ENCODE assay signal across 2 cellular contexts in the genomic region with DNA sequence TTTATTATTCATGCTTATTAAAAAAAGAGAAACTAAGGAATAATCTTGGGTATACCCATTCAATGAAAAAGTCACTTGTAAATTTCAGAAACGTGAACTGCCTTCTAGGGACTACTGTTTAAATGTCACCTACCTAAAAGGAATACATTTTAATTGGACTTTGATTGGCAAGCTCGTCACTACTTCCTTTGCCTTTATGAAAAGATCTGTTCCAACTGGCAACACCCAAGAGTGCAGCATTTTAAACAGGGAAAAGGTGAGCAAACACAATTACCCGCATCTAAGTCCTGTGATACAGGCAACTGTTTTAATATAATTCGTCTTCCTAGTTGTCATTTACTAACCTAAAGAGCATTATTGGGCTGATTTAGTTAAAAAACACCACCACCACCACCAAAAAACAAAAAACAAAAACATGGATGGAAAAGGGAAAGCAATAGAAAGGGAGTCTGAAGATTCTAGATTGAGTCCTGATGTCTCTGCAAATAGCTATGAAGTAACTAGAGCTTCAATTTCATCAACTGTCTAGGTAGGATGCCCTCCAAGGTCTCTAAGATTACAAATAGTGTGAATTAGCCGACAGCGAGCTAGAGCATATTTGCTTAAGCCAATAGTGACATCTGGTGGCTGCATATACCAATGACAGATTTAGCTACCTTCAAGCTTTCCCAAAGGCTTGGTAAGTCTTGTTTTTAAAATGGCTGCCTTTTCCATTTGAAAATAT.
A peak's percentile ranks its signal among the peaks of the same experiment; 100 is the strongest.
TF ChIP-seq lines count a peak whose summit lies in the region.

No MANE protein-coding gene starts in this region.

TF ChIP-seq in HEK293, 187 proteins besides CTCF, POLR2A, EP300 and RAD21 (continued from another document):
- TF ChIP-seq ZNF18 (tag by site-specific recombination; IDR thresholded peaks at IDR 0.05) (no peak), ZFP41 (tag by site-specific recombination; IDR thresholded peaks at IDR 0.05; ENCODE audit: borderline replicate concordance) (no peak), ZNF274 (IDR thresholded peaks at IDR 0.05; ENCODE audit: low read length) (no peak), ZNF274 (tag by site-specific recombination; IDR thresholded peaks at IDR 0.05; ENCODE audit: borderline replicate concordance) (no peak), REPIN1 (tag by site-specific recombination; IDR thresholded peaks at IDR 0.05; ENCODE audit: low read depth) (no peak), ZIC2 (tag by site-specific recombination; IDR thresholded peaks at IDR 0.05) (no peak), ZNF747 (tag by site-specific recombination; IDR thresholded peaks at IDR 0.05) (no peak), ZNF202 (tag by site-specific recombination; IDR thresholded peaks at IDR 0.05; ENCODE audit: borderline replicate concordance) (no peak), ZNF211 (tag by site-specific recombination; IDR thresholded peaks at IDR 0.05; ENCODE audit: low read depth) (no peak), ZNF48 (tag by site-specific recombination; IDR thresholded peaks at IDR 0.05) (no peak), KLF8 (tag by site-specific recombination; IDR thresholded peaks at IDR 0.05) (no peak), ZNF266 (tag by site-specific recombination; IDR thresholded peaks at IDR 0.05; ENCODE audit: low read depth) (no peak), ZNF155 (tag by site-specific recombination; IDR thresholded peaks at IDR 0.05) (no peak), ZNF530 (tag by site-specific recombination; IDR thresholded peaks at IDR 0.05; ENCODE audit: low read depth) (no peak), ZFP3 (tag by site-specific recombination; IDR thresholded peaks at IDR 0.05; ENCODE audit: low read depth) (no peak), ZNF654 (tag by site-specific recombination; IDR thresholded peaks at IDR 0.05; ENCODE audit: low read depth) (peak; percentile 90), ZNF433 (tag by site-specific recombination; IDR thresholded peaks at IDR 0.05; ENCODE audit: low read depth) (no peak), ZNF175 (tag by site-specific recombination; IDR thresholded peaks at IDR 0.05) (no peak), ZBTB21 (tag by site-specific recombination; IDR thresholded peaks at IDR 0.05) (no peak)
- TF ChIP-seq, protein P1, sequence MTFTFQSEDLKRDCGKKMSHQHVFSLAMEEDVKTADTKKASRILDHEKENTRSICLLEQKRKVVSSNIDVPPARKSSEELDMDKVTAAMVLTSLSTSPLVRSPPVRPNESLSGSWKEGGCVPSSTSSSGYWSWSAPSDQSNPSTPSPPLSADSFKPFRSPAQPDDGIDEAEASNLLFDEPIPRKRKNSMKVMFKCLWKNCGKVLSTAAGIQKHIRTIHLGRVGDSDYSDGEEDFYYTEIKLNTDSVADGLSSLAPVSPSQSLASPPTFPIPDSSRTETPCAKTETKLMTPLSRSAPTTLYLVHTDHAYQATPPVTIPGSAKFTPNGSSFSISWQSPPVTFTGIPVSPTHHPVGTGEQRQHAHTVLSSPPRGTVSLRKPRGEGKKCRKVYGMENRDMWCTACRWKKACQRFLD (tag by site-specific recombination; IDR thresholded peaks at IDR 0.05) = no peak
- TF ChIP-seq, protein P2, sequence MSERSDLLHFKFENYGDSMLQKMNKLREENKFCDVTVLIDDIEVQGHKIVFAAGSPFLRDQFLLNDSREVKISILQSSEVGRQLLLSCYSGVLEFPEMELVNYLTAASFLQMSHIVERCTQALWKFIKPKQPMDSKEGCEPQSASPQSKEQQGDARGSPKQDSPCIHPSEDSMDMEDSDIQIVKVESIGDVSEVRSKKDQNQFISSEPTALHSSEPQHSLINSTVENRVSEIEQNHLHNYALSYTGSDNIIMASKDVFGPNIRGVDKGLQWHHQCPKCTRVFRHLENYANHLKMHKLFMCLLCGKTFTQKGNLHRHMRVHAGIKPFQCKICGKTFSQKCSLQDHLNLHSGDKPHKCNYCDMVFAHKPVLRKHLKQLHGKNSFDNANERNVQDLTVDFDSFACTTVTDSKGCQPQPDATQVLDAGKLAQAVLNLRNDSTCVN (tag by site-specific recombination; optimal IDR thresholded peaks at IDR 0.05) = no peak
- TF ChIP-seq, protein P3, sequence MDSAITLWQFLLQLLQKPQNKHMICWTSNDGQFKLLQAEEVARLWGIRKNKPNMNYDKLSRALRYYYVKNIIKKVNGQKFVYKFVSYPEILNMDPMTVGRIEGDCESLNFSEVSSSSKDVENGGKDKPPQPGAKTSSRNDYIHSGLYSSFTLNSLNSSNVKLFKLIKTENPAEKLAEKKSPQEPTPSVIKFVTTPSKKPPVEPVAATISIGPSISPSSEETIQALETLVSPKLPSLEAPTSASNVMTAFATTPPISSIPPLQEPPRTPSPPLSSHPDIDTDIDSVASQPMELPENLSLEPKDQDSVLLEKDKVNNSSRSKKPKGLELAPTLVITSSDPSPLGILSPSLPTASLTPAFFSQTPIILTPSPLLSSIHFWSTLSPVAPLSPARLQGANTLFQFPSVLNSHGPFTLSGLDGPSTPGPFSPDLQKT (IDR thresholded peaks at IDR 0.05; ENCODE audit: borderline replicate concordance, low read depth, low read length) = no peak
- TF ChIP-seq, protein P4, sequence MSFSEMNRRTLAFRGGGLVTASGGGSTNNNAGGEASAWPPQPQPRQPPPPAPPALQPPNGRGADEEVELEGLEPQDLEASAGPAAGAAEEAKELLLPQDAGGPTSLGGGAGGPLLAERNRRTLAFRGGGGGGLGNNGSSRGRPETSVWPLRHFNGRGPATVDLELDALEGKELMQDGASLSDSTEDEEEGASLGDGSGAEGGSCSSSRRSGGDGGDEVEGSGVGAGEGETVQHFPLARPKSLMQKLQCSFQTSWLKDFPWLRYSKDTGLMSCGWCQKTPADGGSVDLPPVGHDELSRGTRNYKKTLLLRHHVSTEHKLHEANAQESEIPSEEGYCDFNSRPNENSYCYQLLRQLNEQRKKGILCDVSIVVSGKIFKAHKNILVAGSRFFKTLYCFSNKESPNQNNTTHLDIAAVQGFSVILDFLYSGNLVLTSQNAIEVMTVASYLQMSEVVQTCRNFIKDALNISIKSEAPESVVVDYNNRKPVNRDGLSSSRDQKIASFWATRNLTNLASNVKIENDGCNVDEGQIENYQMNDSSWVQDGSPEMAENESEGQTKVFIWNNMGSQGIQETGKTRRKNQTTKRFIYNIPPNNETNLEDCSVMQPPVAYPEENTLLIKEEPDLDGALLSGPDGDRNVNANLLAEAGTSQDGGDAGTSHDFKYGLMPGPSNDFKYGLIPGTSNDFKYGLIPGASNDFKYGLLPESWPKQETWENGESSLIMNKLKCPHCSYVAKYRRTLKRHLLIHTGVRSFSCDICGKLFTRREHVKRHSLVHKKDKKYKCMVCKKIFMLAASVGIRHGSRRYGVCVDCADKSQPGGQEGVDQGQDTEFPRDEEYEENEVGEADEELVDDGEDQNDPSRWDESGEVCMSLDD (tag by site-specific recombination; IDR thresholded peaks at IDR 0.05) = no peak
TF ChIP-seq in HEK293: peak in this region for 7.

TF ChIP-seq in K562, 482 proteins besides CTCF, POLR2A, EP300 and RAD21 (continued from another document and continues in another):
- TF ChIP-seq, protein P5, sequence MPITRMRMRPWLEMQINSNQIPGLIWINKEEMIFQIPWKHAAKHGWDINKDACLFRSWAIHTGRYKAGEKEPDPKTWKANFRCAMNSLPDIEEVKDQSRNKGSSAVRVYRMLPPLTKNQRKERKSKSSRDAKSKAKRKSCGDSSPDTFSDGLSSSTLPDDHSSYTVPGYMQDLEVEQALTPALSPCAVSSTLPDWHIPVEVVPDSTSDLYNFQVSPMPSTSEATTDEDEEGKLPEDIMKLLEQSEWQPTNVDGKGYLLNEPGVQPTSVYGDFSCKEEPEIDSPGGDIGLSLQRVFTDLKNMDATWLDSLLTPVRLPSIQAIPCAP (CRISPR knock-in tag; IDR thresholded peaks at IDR 0.05; ENCODE audit: borderline replicate concordance) = no peak
- no peak for TF ChIP-seq NONO (IDR thresholded peaks at IDR 0.05; ENCODE audit: low read depth in 2 of 2, low read length in 1 of 2)
- TF ChIP-seq CBX2 (IDR thresholded peaks at IDR 0.05; ENCODE audit: insufficient read depth, low read length, poor library complexity, severe bottlenecking) = no peak
- TF ChIP-seq BRF1 (IDR thresholded peaks at IDR 0.05; ENCODE audit: borderline replicate concordance, extremely low read depth, insufficient read length) = no peak
- no peak for TF ChIP-seq NFE2 (IDR thresholded peaks at IDR 0.05; ENCODE audit: low read depth)
- TF ChIP-seq JUN (IDR thresholded peaks at IDR 0.05; ENCODE audit: borderline replicate concordance, low read depth, low read length) = no peak
- no peak for TF ChIP-seq JUN (CRISPR knock-in tag; IDR thresholded peaks at IDR 0.05; ENCODE audit: borderline replicate concordance)
- peak; percentile 60; the same call in 1 of the 2 replicates for TF ChIP-seq ARID2 (IDR thresholded peaks at IDR 0.05)
- no peak for TF ChIP-seq ZNF668 (CRISPR knock-in tag; IDR thresholded peaks at IDR 0.05)
- TF ChIP-seq CUX1 (CRISPR knock-in tag; IDR thresholded peaks at IDR 0.05) = no peak
- no peak for TF ChIP-seq ZNF217 (CRISPR knock-in tag; IDR thresholded peaks at IDR 0.05)
- peak; percentile 43; the same call in 1 of the 2 replicates for TF ChIP-seq KLF16 (IDR thresholded peaks at IDR 0.05)
- no peak for TF ChIP-seq RBM15 (IDR thresholded peaks at IDR 0.05; ENCODE audit: insufficient read depth, low read length)
- no peak for TF ChIP-seq PPARD (CRISPR knock-in tag; IDR thresholded peaks at IDR 0.05)
- TF ChIP-seq MTA2 (IDR thresholded peaks at IDR 0.05; ENCODE audit: low read depth) = no peak
- TF ChIP-seq ARNT (IDR thresholded peaks at IDR 0.05) = 0 out of 4 replicates have a peak, but pooled peaks of 1 of the 2 experiments have one; percentile 36
- TF ChIP-seq ZNF384 (IDR thresholded peaks at IDR 0.05; ENCODE audit: low read depth, low read length) = no peak
- TF ChIP-seq LEF1 (IDR thresholded peaks at IDR 0.05) = 0 out of 2 replicates have a peak, but pooled peaks have one; percentile 13
- TF ChIP-seq, protein P6, sequence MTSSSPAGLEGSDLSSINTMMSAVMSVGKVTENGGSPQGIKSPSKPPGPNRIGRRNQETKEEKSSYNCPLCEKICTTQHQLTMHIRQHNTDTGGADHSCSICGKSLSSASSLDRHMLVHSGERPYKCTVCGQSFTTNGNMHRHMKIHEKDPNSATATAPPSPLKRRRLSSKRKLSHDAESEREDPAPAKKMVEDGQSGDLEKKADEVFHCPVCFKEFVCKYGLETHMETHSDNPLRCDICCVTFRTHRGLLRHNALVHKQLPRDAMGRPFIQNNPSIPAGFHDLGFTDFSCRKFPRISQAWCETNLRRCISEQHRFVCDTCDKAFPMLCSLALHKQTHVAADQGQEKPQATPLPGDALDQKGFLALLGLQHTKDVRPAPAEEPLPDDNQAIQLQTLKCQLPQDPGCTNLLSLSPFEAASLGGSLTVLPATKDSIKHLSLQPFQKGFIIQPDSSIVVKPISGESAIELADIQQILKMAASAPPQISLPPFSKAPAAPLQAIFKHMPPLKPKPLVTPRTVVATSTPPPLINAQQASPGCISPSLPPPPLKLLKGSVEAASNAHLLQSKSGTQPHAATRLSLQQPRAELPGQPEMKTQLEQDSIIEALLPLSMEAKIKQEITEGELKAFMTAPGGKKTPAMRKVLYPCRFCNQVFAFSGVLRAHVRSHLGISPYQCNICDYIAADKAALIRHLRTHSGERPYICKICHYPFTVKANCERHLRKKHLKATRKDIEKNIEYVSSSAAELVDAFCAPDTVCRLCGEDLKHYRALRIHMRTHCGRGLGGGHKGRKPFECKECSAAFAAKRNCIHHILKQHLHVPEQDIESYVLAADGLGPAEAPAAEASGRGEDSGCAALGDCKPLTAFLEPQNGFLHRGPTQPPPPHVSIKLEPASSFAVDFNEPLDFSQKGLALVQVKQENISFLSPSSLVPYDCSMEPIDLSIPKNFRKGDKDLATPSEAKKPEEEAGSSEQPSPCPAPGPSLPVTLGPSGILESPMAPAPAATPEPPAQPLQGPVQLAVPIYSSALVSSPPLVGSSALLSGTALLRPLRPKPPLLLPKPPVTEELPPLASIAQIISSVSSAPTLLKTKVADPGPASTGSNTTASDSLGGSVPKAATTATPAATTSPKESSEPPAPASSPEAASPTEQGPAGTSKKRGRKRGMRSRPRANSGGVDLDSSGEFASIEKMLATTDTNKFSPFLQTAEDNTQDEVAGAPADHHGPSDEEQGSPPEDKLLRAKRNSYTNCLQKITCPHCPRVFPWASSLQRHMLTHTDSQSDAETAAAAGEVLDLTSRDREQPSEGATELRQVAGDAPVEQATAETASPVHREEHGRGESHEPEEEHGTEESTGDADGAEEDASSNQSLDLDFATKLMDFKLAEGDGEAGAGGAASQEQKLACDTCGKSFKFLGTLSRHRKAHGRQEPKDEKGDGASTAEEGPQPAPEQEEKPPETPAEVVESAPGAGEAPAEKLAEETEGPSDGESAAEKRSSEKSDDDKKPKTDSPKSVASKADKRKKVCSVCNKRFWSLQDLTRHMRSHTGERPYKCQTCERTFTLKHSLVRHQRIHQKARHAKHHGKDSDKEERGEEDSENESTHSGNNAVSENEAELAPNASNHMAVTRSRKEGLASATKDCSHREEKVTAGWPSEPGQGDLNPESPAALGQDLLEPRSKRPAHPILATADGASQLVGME (CRISPR knock-in tag; IDR thresholded peaks at IDR 0.05) = no peak
- TF ChIP-seq STAT5A (IDR thresholded peaks at IDR 0.05; ENCODE audit: borderline replicate concordance, low read length) = no peak
- no peak for TF ChIP-seq NFYB (IDR thresholded peaks at IDR 0.05; ENCODE audit: extremely low read depth, insufficient read length)
- no peak for TF ChIP-seq POLR2G (IDR thresholded peaks at IDR 0.05; ENCODE audit: low read depth, low read length)
- TF ChIP-seq ZNF311 (CRISPR knock-in tag; IDR thresholded peaks at IDR 0.05) = no peak
- no peak for TF ChIP-seq BDP1 (IDR thresholded peaks at IDR 0.05; ENCODE audit: insufficient read depth, insufficient read length)
- TF ChIP-seq CC2D1A (IDR thresholded peaks at IDR 0.05) = no peak; the same call in 1 of the 2 replicates
